ENCODE assay signal across 8 cellular contexts in the genomic region with DNA sequence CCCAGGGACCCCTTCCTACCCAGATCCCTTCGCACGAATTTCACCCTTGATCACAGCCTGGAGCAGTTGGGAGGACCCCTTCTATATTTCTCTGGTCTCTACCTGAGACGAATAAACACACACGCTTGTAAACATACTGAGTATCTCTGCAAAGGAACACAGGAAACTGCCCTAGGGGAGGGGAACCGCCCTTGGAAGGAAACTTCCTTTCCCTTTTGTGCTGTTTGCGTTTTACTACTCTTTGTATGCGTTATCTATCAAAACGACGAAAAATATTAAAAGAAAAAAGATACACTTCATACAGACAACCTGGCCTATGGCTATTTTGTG. TPM values are rescaled to one million over a fixed set of nuclear protein-coding genes. Genes with fewer than 3 reads are reported as not detected.
DNase-seq lines count a peak whose midpoint lies in the region; ATAC-seq and TF ChIP-seq lines count a peak whose summit lies in the region.

No MANE protein-coding gene starts in this region.

- POLR2A ChIA-PET in RWPE1 (lab: Yijun Ruan, JAX; ENCODE audit: low non-redundant PET), result no interaction called here

- ATAC-seq in GM19397 (IDR thresholded peaks at IDR 0.05; ENCODE audit: unreplicated experiment) (peak; percentile 22), esophagus mucosa (peak; percentile 18), HG03095 (IDR thresholded peaks at IDR 0.05; ENCODE audit: unreplicated experiment) (no peak)

- peaks cover 33% of the 10 kb centered on the region for H3K36me3 ChIP-seq in neutrophil

- CTCF ChIA-PET in RWPE1 (lab: Yijun Ruan, JAX), result interaction anchor here (0.6 to 0.7 kb wide), 2 partner anchors 9 to 1190 kb away, joined by 3 to 4 read pairs; no protein-coding TSS in a partner anchor

- TF ChIP-seq CTCF in RWPE1 (conservative IDR thresholded peaks at IDR 0.05; ENCODE audit: low read depth) (no peak), neutrophil (IDR thresholded peaks at IDR 0.05) (no peak)

- DNase-seq in RWPE1 (ENCODE audit: low spot score) (peak; percentile 48), NCI-H2029 treated with DMSO at 0.1 percent for 48 hours (lab: John Stamatoyannopoulos, UW) (no peak), NCI-H446 treated with DMSO at 0.1 percent for 48 hours (lab: John Stamatoyannopoulos, UW) (no peak)
- no peak for DNase-seq in stimulated activated CD4-positive, alpha-beta T cell treated with anti-CD3 and anti-CD28 coated beads, Interleukin-4, amount 100 ng/mL, for 24 hours

- H3K27ac ChIP-seq in RWPE1 (peak overlapping the region; percentile 75), neutrophil (peak overlapping the region; percentile 83)

- peak overlapping the region; percentile 70 to 92 for H3K4me3 ChIP-seq in neutrophil (ENCODE audit: low read depth in 1 of 2, low read length in 1 of 2)

- H3K27me3 ChIP-seq in neutrophil, result no peaks in the 10 kb centered on the region

- H3K9me3 ChIP-seq in neutrophil, result no peaks in the 10 kb centered on the region

- peaks cover 18 to 20% of the 10 kb centered on the region in 2 experiments for H3K4me1 ChIP-seq in neutrophil (ENCODE audit: control insufficient read depth in 1 of 2, insufficient read depth in 1 of 2, low read depth in 1 of 2, low read length in 1 of 2)

RNA-seq across cellular contexts. Expression of a gene that starts 0.8 kb away (rescaled TPM):
- 38.1 TPM for total RNA-seq in esophagus mucosa

RNA-seq across cellular contexts. Expression of a gene that starts 4.1 kb away (rescaled TPM):
- not detected for total RNA-seq in esophagus mucosa
